ENCODE assay signal across 1 cellular context in genomic region chr20:31722388-31723281, GRCh38.
TF ChIP-seq lines count a peak whose summit lies in the region.

TSS of gene BCL2L1 (minus strand) at chr20:31722868. CDS start at chr20:31722218, 650 bp downstream.

TF ChIP-seq in K562, 482 proteins besides CTCF, POLR2A, EP300 and RAD21 (continued from another document and continues in another):
- TF ChIP-seq TCF3 (CRISPR knock-in tag; IDR thresholded peaks at IDR 0.05) (peak; percentile 7; the same call in 1 of the 2 replicates), SUPT5H (IDR thresholded peaks at IDR 0.05) (no peak), CREB1 (IDR thresholded peaks at IDR 0.05) (no peak), CREB1 (CRISPR knock-in tag; IDR thresholded peaks at IDR 0.05) (no peak), MBD1 (CRISPR knock-in tag; IDR thresholded peaks at IDR 0.05) (no peak), ARID3B (CRISPR knock-in tag; IDR thresholded peaks at IDR 0.05; ENCODE audit: borderline replicate concordance) (no peak), ZNF143 (CRISPR knock-in tag; IDR thresholded peaks at IDR 0.05) (no peak), ZSCAN32 (CRISPR knock-in tag; IDR thresholded peaks at IDR 0.05) (no peak), AFF4 (CRISPR knock-in tag; IDR thresholded peaks at IDR 0.05) (no peak), PATZ1 (CRISPR knock-in tag; IDR thresholded peaks at IDR 0.05; ENCODE audit: borderline replicate concordance) (0 out of 2 replicates have a peak, but pooled peaks have one; percentile 7), ZNF311 (CRISPR knock-in tag; IDR thresholded peaks at IDR 0.05) (peak; percentile 7; the same call in 1 of the 2 replicates), HMGN3 (IDR thresholded peaks at IDR 0.05; ENCODE audit: borderline replicate concordance, extremely low read depth, insufficient read length, low read depth, low read length) (peak; percentile 39), ZNF766 (CRISPR knock-in tag; conservative IDR thresholded peaks at IDR 0.05) (peak; percentile 45), ZNF239 (CRISPR knock-in tag; IDR thresholded peaks at IDR 0.05) (no peak), RBM22 (IDR thresholded peaks at IDR 0.05; ENCODE audit: low read depth, low read length, poor library complexity, severe bottlenecking) (peak; percentile 18), ZNF224 (CRISPR knock-in tag; IDR thresholded peaks at IDR 0.05) (0 out of 2 replicates have a peak, but pooled peaks have one; percentile 22), SRSF1 (IDR thresholded peaks at IDR 0.05; ENCODE audit: low read depth, low read length) (no peak), STAG1 (CRISPR knock-in tag; IDR thresholded peaks at IDR 0.05; ENCODE audit: borderline replicate concordance) (no peak; the same call in 1 of the 2 replicates), ATF2 (CRISPR knock-in tag; IDR thresholded peaks at IDR 0.05) (no peak), POLR3G (IDR thresholded peaks at IDR 0.05; ENCODE audit: extremely low read depth, insufficient read length, insufficient replicate concordance) (no peak), U2AF2 (optimal IDR thresholded peaks at IDR 0.05; ENCODE audit: low read depth, low read length) (no peak), ESRRB (CRISPR knock-in tag; IDR thresholded peaks at IDR 0.05; ENCODE audit: borderline replicate concordance) (no peak), MBD2 (IDR thresholded peaks at IDR 0.05; ENCODE audit: borderline replicate concordance, low read depth) (no peak), PML (IDR thresholded peaks at IDR 0.05; ENCODE audit: low read length) (no peak; the same call in 1 of the 2 replicates), XRCC3 (IDR thresholded peaks at IDR 0.05) (no peak), ATF1 (CRISPR knock-in tag; IDR thresholded peaks at IDR 0.05) (no peak), ATF1 (tag; IDR thresholded peaks at IDR 0.05) (no peak), SETDB1 (IDR thresholded peaks at IDR 0.05; ENCODE audit: low read length) (no peak), RBM25 (IDR thresholded peaks at IDR 0.05; ENCODE audit: low read depth, low read length, severe bottlenecking) (no peak), ASH1L (IDR thresholded peaks at IDR 0.05; ENCODE audit: borderline replicate concordance, low read depth, partially characterized antibody) (no peak), ZNF740 (CRISPR knock-in tag; IDR thresholded peaks at IDR 0.05) (no peak), ZNF740 (tag; IDR thresholded peaks at IDR 0.05) (no peak), E2F4 (CRISPR knock-in tag; IDR thresholded peaks at IDR 0.05; ENCODE audit: low read depth) (no peak), MAZ (CRISPR knock-in tag; conservative IDR thresholded peaks at IDR 0.05 in 1 of 2, IDR thresholded peaks at IDR 0.05 in 1 of 2) (peak in 1 of 2 experiments; percentile 51; a peak in 3 of 4 replicates), PRDM10 (IDR thresholded peaks at IDR 0.05; ENCODE audit: partially characterized antibody) (peak; percentile 48), ETS1 (conservative IDR thresholded peaks at IDR 0.05; ENCODE audit: control insufficient read depth, low read depth, low read length) (0 out of 2 replicates have a peak, but pooled peaks have one; percentile 39), KAT2B (IDR thresholded peaks at IDR 0.05; ENCODE audit: low read depth, low read length) (no peak), ZBTB11 (CRISPR knock-in tag; IDR thresholded peaks at IDR 0.05) (no peak)
